In the genomic region with DNA sequence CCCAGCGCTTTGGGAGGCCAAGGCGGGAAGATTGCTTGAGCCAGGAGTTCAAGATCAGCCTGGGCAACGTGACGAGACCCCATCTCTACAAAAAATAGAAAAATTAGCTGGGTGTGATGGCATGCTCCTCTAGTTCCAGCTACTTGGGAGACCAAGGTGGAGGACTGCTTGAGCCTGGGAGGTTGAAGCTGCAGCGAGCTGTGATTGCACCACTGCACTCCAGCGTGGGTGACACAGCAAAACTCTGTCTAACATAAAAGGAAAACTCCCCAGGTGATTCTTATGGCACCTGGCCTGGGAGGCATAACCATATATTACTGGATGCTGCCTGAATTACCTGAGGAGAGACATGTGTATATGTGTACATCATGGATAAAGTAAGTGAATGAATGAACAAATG, we compare ENCODE assay signal across 23 cellular contexts. TPM values are rescaled to one million over a fixed set of nuclear protein-coding genes. Genes with fewer than 3 reads are reported as not detected.
DNase-seq lines count a peak whose midpoint lies in the region; ATAC-seq and TF ChIP-seq lines count a peak whose summit lies in the region.
"Had no signal": no experiment of that assay in that cellular context is flagged by ENCODE, and none has a peak within 500 bp of the region (broad histone marks: within the 10 kb centered on the region; RNA-seq: fewer than 3 reads in every experiment).

No MANE protein-coding gene starts in this region.

- H3K79me2 ChIP-seq in MM.1S (ENCODE audit: low read length): no peaks in the 10 kb centered on the region

- H3K4me1 ChIP-seq in heart right ventricle (peaks cover 18 to 91% (median 52%) of the 10 kb centered on the region in 9 donors), lower lobe of right lung (peaks cover 17% of the 10 kb centered on the region), MM.1S (ENCODE audit: low read length) (no peaks in the 10 kb centered on the region)

- WGBS in heart right ventricle, 2 donors: 87 to 90% methylated on average over 6 of the region's 6 CpGs

- H3K27ac ChIP-seq in heart right ventricle (peak overlapping the region in 6 of 10 donors; percentile 5 to 79 (median 55)), caudate nucleus (ENCODE audit: low read depth, low read length) (peak overlapping the region; percentile 8), lower lobe of right lung (peak overlapping the region; percentile 3), MM.1S (ENCODE audit: low read length) (no peak overlapping the region)
- H3K27ac ChIP-seq: BLaER1 had no signal

- H3K4me3 ChIP-seq in heart right ventricle (no peak overlapping the region), lower lobe of right lung (no peak overlapping the region), MM.1S (ENCODE audit: low read length) (no peak overlapping the region)
- H3K4me3 ChIP-seq: BLaER1, GM12878 had no signal

- no peaks in the 10 kb centered on the region for H3K9me2 ChIP-seq in MM.1S (replicated peaks; ENCODE audit: insufficient read depth, low read length)

- TF ChIP-seq CTCF in heart right ventricle (IDR thresholded peaks at IDR 0.05): no peak
- TF ChIP-seq CTCF in lower lobe of right lung (IDR thresholded peaks at IDR 0.05): no peak
- TF ChIP-seq CTCF in MM.1S (IDR thresholded peaks at IDR 0.05; ENCODE audit: low read length): no peak

- H3K9me3 ChIP-seq in heart right ventricle (no peaks in the 10 kb centered on the region), lower lobe of right lung (no peaks in the 10 kb centered on the region), MM.1S (replicated peaks; ENCODE audit: insufficient read depth, low read length) (no peaks in the 10 kb centered on the region)
- H3K9me3 ChIP-seq: BLaER1 had no signal

- H3K36me3 ChIP-seq in heart right ventricle (no peaks in the 10 kb centered on the region), lower lobe of right lung (no peaks in the 10 kb centered on the region), MM.1S (replicated peaks; ENCODE audit: insufficient read depth, low read length) (no peaks in the 10 kb centered on the region)
- H3K36me3 ChIP-seq: BLaER1 had no signal

- no peak overlapping the region for H3K9ac ChIP-seq in MM.1S (ENCODE audit: low read length)
- H3K9ac ChIP-seq: BLaER1 had no signal

- H3F3A ChIP-seq in MM.1S (ENCODE audit: insufficient read depth, low read length): no peaks in the 10 kb centered on the region

- no peaks in the 10 kb centered on the region for H4K20me1 ChIP-seq in MM.1S (ENCODE audit: insufficient read depth, low read length)
- H4K20me1 ChIP-seq: BLaER1 had no signal

- no peak overlapping the region for H2AFZ ChIP-seq in MM.1S (ENCODE audit: low read length)

- H3K27me3 ChIP-seq in heart right ventricle (no peaks in the 10 kb centered on the region), lower lobe of right lung (ENCODE audit: low read depth) (no peaks in the 10 kb centered on the region), MM.1S (replicated peaks; ENCODE audit: insufficient read depth, low read length) (no peaks in the 10 kb centered on the region)
- H3K27me3 ChIP-seq: BLaER1 had no signal

- intact Hi-C loops in heart right ventricle (cut with DNase I) (no loop called here), cardiac septum (cut with DNase I) (no loop called here), lower lobe of right lung (cut with DNase I) (no loop called here)

- ATAC-seq in heart right ventricle (no peak), lower lobe of right lung (no peak), GM18858 (IDR thresholded peaks at IDR 0.05; ENCODE audit: unreplicated experiment) (no peak)
- ATAC-seq: CD8-positive, alpha-beta T cell; GM12878 had no signal

- DNase-seq in heart right ventricle (no peak), cardiac septum (ENCODE audit: low spot score) (no peak), caudate nucleus (lab: John Stamatoyannopoulos, UW) (no peak), lower lobe of right lung (no peak), MM.1S (no peak), middle frontal gyrus (ENCODE audit: extremely low spot score, low spot score) (no peak)
- DNase-seq: Calu3; CD8-positive, alpha-beta T cell; DMS53; EL; GOT3; Kasumi-1; NCI-H1105; NCI-H2081 treated with DMSO at 0.1 percent for 48 hours; NCI-H748 treated with DMSO at 0.1 percent for 48 hours; OCI-M1 had no signal

- H3K4me2 ChIP-seq in MM.1S (ENCODE audit: low read depth, low read length): no peak overlapping the region
- H3K4me2 ChIP-seq: BLaER1 had no signal

RNA-seq across cellular contexts. Expression of gene KIAA1671, which starts 29.1 kb away (rescaled TPM):
- total RNA-seq in heart right ventricle (10 to 100 TPM in 9 of 10 donors, 1 to 10 TPM in 1; 8.9 to 26.2 (median 14.0) TPM), cardiac septum (12.3 TPM), lower lobe of right lung (40.7 TPM)
- polyA plus RNA-seq in heart right ventricle: 1 to 10 TPM; 2.9 to 5.7 TPM
- polyA plus RNA-seq: IgD-negative memory B cell had no signal

RNA-seq across cellular contexts. Expression of gene LHFPL7, which starts 35.2 kb away (rescaled TPM):
- total RNA-seq in heart right ventricle (not detected), cardiac septum (not detected), lower lobe of right lung (not detected)
- not detected for polyA plus RNA-seq in heart right ventricle
- total RNA-seq: A172; Calu3; CD8-positive, alpha-beta T cell; GM12878; NCI-H460; RPMI7951 had no signal
- polyA plus RNA-seq: GM12878, IgD-negative memory B cell had no signal
